Comparison of ENCODE assay signal across 16 cellular contexts in the genomic region with DNA sequence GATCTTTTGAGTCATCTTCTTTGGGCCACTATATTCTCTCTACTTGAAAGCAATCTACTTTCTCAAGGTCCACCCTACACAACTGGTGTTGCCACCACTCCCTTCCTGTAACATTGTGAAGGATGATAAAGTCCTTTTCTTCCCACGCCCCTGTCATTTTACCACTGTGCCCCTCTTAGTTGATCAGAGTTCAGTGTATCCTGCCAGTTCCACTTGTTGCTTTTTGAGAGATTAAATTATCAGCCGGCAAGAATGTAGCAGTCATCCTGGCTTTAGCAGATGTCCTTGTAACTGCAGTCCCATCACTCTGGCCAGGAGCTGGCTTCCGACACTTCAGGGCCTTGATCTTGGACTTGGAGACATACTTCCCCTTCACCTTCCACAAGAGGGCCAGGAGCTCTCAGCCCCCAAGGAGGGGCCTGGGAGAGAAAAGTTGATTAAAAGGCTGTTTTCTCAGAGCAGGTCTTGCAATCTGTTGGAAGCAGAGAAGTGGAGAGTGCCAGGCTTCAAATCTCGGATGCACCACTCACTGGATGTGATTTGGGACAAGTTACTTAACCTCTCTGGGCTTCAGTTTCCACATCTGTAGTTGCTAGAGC.
"Had no signal": no experiment of that assay in that cellular context is flagged by ENCODE, and none has a peak within 500 bp of the region (broad histone marks: within the 10 kb centered on the region; RNA-seq: fewer than 3 reads in every experiment).

No MANE protein-coding gene starts in this region.

- ATAC-seq: effector memory CD8-positive, alpha-beta T cell; foreskin keratinocyte; left lung; naive thymus-derived CD8-positive, alpha-beta T cell; pancreas; sciatic nerve; stimulated activated effector memory CD8-positive, alpha-beta T cell treated with anti-CD3 and anti-CD28 coated beads, Interleukin-12 subunit alpha, Interleukin-12 subunit beta, amount 100 ng/mL, for 72 hours; upper lobe of right lung had no signal

- H3K9me3 Mint-ChIP-seq: activated CD4-positive, alpha-beta T cell treated with anti-CD3 and anti-CD28 coated beads, Interleukin-2, amount 10 ng/mL, durations not matched to agents 7 days and 5 days; dendritic cell treated with granulocyte-macrophage colony-stimulating factor and Interleukin-4, amounts not matched to agents 40 ng/mL and 50 ng/mL, for 4 days; effector memory CD8-positive, alpha-beta T cell; naive thymus-derived CD8-positive, alpha-beta T cell; stimulated activated effector memory CD8-positive, alpha-beta T cell treated with anti-CD3 and anti-CD28 coated beads, Interleukin-12 subunit alpha, Interleukin-12 subunit beta, amount 100 ng/mL, for 72 hours; T-helper 2 cell treated with Interferon-gamma antibody and Interleukin-4, amounts not matched to agents 5 μg/mL and 100 μg/mL, for 36 hours had no signal

- DNase-seq: activated CD4-positive, alpha-beta T cell treated with anti-CD3 and anti-CD28 coated beads, Interleukin-2, amount 10 ng/mL, durations not matched to agents 7 days and 5 days; activated T-cell treated with anti-CD3 and anti-CD28 coated beads for 4 hours; effector memory CD8-positive, alpha-beta T cell; foreskin keratinocyte; glutamatergic neuron; hypothalamus; left lung; pancreas; stimulated activated CD4-positive, alpha-beta T cell treated with anti-CD3 and anti-CD28 coated beads, Interleukin-4, amount 100 ng/mL, for 24 hours; upper lobe of right lung had no signal

- H3K4me1 Mint-ChIP-seq: activated CD4-positive, alpha-beta T cell treated with anti-CD3 and anti-CD28 coated beads, Interleukin-2, amount 10 ng/mL, durations not matched to agents 7 days and 5 days; naive thymus-derived CD8-positive, alpha-beta T cell; stimulated activated effector memory CD8-positive, alpha-beta T cell treated with anti-CD3 and anti-CD28 coated beads, Interleukin-12 subunit alpha, Interleukin-12 subunit beta, amount 100 ng/mL, for 72 hours had no signal

- H3K4me3 Mint-ChIP-seq: activated CD4-positive, alpha-beta T cell treated with anti-CD3 and anti-CD28 coated beads, Interleukin-2, amount 10 ng/mL, durations not matched to agents 7 days and 5 days; activated naive CD8-positive, alpha-beta T cell; dendritic cell treated with granulocyte-macrophage colony-stimulating factor and Interleukin-4, amounts not matched to agents 40 ng/mL and 50 ng/mL, for 4 days; effector memory CD8-positive, alpha-beta T cell; naive thymus-derived CD8-positive, alpha-beta T cell; stimulated activated effector memory CD8-positive, alpha-beta T cell treated with anti-CD3 and anti-CD28 coated beads, Interleukin-12 subunit alpha, Interleukin-12 subunit beta, amount 100 ng/mL, for 72 hours; T-helper 2 cell treated with Interferon-gamma antibody and Interleukin-4, amounts not matched to agents 5 μg/mL and 100 μg/mL, for 36 hours had no signal

- H3K27me3 Mint-ChIP-seq: activated CD4-positive, alpha-beta T cell treated with anti-CD3 and anti-CD28 coated beads, Interleukin-2, amount 10 ng/mL, durations not matched to agents 7 days and 5 days had no signal

- H3K36me3 Mint-ChIP-seq: activated naive CD8-positive, alpha-beta T cell; naive thymus-derived CD8-positive, alpha-beta T cell; stimulated activated effector memory CD8-positive, alpha-beta T cell treated with anti-CD3 and anti-CD28 coated beads, Interleukin-12 subunit alpha, Interleukin-12 subunit beta, amount 100 ng/mL, for 72 hours had no signal

- H3K27ac Mint-ChIP-seq: activated CD4-positive, alpha-beta T cell treated with anti-CD3 and anti-CD28 coated beads, Interleukin-2, amount 10 ng/mL, durations not matched to agents 7 days and 5 days; activated naive CD8-positive, alpha-beta T cell; dendritic cell treated with granulocyte-macrophage colony-stimulating factor and Interleukin-4, amounts not matched to agents 40 ng/mL and 50 ng/mL, for 4 days; effector memory CD8-positive, alpha-beta T cell; naive thymus-derived CD8-positive, alpha-beta T cell; stimulated activated effector memory CD8-positive, alpha-beta T cell treated with anti-CD3 and anti-CD28 coated beads, Interleukin-12 subunit alpha, Interleukin-12 subunit beta, amount 100 ng/mL, for 72 hours; T-helper 2 cell treated with Interferon-gamma antibody and Interleukin-4, amounts not matched to agents 5 μg/mL and 100 μg/mL, for 36 hours had no signal
